Comparison of ENCODE assay signal across 1 cellular context in the genomic region with DNA sequence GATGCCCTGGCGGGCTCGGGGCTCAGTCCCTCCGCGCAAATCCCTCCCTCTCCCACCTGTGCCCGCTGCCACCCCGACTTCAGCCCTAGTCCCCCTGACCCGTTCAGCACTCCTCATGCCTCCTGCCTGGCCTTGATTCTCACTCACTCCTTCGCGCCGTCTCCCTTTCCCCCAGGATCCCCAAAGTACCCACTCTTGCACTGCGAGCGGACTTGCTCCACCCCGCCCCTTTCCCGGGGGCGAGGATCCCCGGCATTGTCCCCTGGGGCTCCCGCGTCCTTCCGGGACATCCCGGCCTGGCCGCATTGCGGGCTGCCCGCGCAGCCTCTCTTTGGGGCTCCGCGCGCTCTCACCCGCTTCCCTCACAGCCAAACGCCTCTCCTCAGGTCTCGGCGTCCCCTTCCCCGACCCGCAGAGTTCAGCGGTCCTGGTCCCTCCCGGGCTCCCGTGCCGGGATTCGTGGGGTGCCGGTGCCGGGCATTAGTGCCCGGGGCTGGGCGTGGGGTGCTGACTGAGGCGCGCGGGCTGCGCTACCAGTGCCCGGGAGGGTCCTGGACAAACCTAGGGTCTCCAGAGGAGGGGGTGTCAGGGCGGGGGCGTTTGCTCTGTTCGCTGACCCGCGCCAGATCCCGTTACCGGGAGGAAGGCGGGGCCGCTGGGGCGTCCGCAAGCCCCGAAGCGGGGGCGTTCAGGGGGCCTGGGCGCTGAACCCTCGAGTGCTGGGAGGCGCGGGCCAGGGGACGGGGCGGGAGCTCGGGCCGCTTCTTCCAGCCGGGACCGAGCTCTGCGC.
A peak's percentile ranks its signal among the peaks of the same experiment; 100 is the strongest.
TF ChIP-seq lines count a peak whose summit lies in the region.

No MANE protein-coding gene starts in this region.

TF ChIP-seq in H1, 55 proteins besides CTCF, POLR2A, EP300 and RAD21 (continued from another document):
- TF ChIP-seq SP4 (IDR thresholded peaks at IDR 0.05; ENCODE audit: low read length) (0 out of 2 replicates have a peak, but pooled peaks have one; percentile 22), HDAC2 (IDR thresholded peaks at IDR 0.05; ENCODE audit: borderline replicate concordance in 1 of 2, low read depth in 2 of 2, low read length in 2 of 2) (peak in 1 of 2 experiments; percentile 76; a peak in 1 of 4 replicates), EGR1 (IDR thresholded peaks at IDR 0.05; ENCODE audit: borderline replicate concordance, low read depth, low read length) (peak; percentile 51; the same call in 1 of the 2 replicates), TAF7 (optimal IDR thresholded peaks at IDR 0.05; ENCODE audit: borderline replicate concordance, low read depth, low read length) (peak; percentile 17), TAF1 (IDR thresholded peaks at IDR 0.05; ENCODE audit: low read depth, low read length) (no peak), SUZ12 (IDR thresholded peaks at IDR 0.05; ENCODE audit: low read length) (peak; percentile 77), YY1 (IDR thresholded peaks at IDR 0.05; ENCODE audit: low read depth, low read length) (0 out of 2 replicates have a peak, but pooled peaks have one; percentile 2), KDM4A (IDR thresholded peaks at IDR 0.05; ENCODE audit: low read depth, low read length, severe bottlenecking) (peak; percentile 98), RNF2 (IDR thresholded peaks at IDR 0.05; ENCODE audit: borderline replicate concordance, low read depth, low read length, missing control alignments, poor library complexity, severe bottlenecking) (peak; percentile 39), EZH2 (IDR thresholded peaks at IDR 0.05; ENCODE audit: low read depth, low read length, severe bottlenecking) (peak; percentile 68), MAFK (IDR thresholded peaks at IDR 0.05; ENCODE audit: low read depth, low read length) (no peak)
- TF ChIP-seq, protein P1, sequence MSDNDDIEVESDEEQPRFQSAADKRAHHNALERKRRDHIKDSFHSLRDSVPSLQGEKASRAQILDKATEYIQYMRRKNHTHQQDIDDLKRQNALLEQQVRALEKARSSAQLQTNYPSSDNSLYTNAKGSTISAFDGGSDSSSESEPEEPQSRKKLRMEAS (IDR thresholded peaks at IDR 0.05) = peak; percentile 40; the same call in 1 of the 2 replicates
